ENCODE assay signal across 22 cellular contexts in the genomic region with DNA sequence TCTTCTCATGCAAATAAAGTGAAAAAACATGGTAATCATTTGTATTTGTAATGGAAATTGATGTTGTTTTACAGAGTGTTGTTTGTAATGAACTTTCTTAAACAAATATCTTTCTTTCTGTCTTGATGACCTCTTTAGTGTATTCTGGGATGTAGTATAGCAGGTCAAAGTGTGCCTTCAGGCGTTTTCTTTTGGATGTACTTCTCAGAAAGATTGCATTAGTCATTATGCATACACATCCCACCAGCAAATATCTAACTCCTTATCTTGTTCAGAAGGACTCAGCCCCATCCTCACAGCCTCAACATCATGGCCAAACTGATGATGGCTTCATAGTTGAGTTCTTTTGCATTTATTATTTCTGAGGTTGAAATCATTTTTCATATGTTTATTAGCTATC.
"Had no signal": no experiment of that assay in that cellular context is flagged by ENCODE, and none has a peak within 500 bp of the region (broad histone marks: within the 10 kb centered on the region; RNA-seq: fewer than 3 reads in every experiment).

No MANE protein-coding gene starts in this region.

- H3K4me3 Mint-ChIP-seq: immature natural killer cell; natural killer cell treated with Interleukin-12 subunit alpha and Interleukin-12 subunit beta and Interleukin-15 and Interleukin-18, amount 100 ng/mL, for 72 hours; type B pancreatic cell had no signal

- H3K4me1 ChIP-seq: gastroesophageal sphincter, lower lobe of right lung, pancreas, suprapubic skin, thyroid gland had no signal

- H3K4me1 Mint-ChIP-seq: immature natural killer cell had no signal

- H3K9me3 Mint-ChIP-seq: natural killer cell treated with Interleukin-12 subunit alpha and Interleukin-12 subunit beta and Interleukin-15 and Interleukin-18, amount 100 ng/mL, for 72 hours; type B pancreatic cell had no signal

- DNase-seq: cortex of kidney; dorsolateral prefrontal cortex; effector CD8-positive, alpha-beta T cell; glutamatergic neuron; immature natural killer cell; left ventricle myocardium inferior; lower lobe of right lung; mesenchymal stem cell; midbrain; occipital lobe; pancreas; right cardiac atrium; small intestine; stimulated activated CD4-positive, alpha-beta T cell treated with anti-CD3 and anti-CD28 coated beads, Interleukin-12 subunit alpha, Interleukin-12 subunit beta, amount 100 ng/mL, for 4 hours; stimulated activated naive CD8-positive, alpha-beta T cell treated with anti-CD3 and anti-CD28 coated beads, Interleukin-15, Interleukin-2, amounts not matched to agents 100 U/mL and 50 U/mL, for 24 hours; thyroid gland had no signal

- H3K27ac Mint-ChIP-seq: immature natural killer cell; natural killer cell treated with Interleukin-12 subunit alpha and Interleukin-12 subunit beta and Interleukin-15 and Interleukin-18, amount 100 ng/mL, for 72 hours; progenitor cell of endocrine pancreas; type B pancreatic cell had no signal

- H3K4me3 ChIP-seq: dorsolateral prefrontal cortex, esophagus muscularis mucosa, gastroesophageal sphincter, left ventricle myocardium inferior, lower lobe of right lung, pancreas, suprapubic skin, thyroid gland had no signal

- H3K27me3 ChIP-seq: esophagus muscularis mucosa, gastroesophageal sphincter, pancreas, suprapubic skin, thyroid gland had no signal

- H3K9me3 ChIP-seq: esophagus muscularis mucosa, gastroesophageal sphincter, left ventricle myocardium inferior, lower lobe of right lung, pancreas, suprapubic skin, thyroid gland had no signal

- H3K36me3 Mint-ChIP-seq: immature natural killer cell; natural killer cell treated with Interleukin-12 subunit alpha and Interleukin-12 subunit beta and Interleukin-15 and Interleukin-18, amount 100 ng/mL, for 72 hours; type B pancreatic cell had no signal

- H3K36me3 ChIP-seq: esophagus muscularis mucosa, gastroesophageal sphincter, left ventricle myocardium inferior, pancreas, suprapubic skin, thyroid gland had no signal

- ATAC-seq: gastroesophageal sphincter; lower lobe of right lung; natural killer cell treated with Interleukin-12 subunit alpha and Interleukin-12 subunit beta and Interleukin-15 and Interleukin-18, amount 100 ng/mL, for 72 hours; pancreas; right cardiac atrium; stimulated activated naive CD8-positive, alpha-beta T cell treated with anti-CD3 and anti-CD28 coated beads, Interleukin-15, Interleukin-2, amounts not matched to agents 100 U/mL and 50 U/mL, for 24 hours had no signal

- H3K27ac ChIP-seq: dorsolateral prefrontal cortex, esophagus muscularis mucosa, gastroesophageal sphincter, left ventricle myocardium inferior, lower lobe of right lung, pancreas, suprapubic skin, thyroid gland had no signal
